1 cellular context compared by ENCODE assay signal in the genomic region with DNA sequence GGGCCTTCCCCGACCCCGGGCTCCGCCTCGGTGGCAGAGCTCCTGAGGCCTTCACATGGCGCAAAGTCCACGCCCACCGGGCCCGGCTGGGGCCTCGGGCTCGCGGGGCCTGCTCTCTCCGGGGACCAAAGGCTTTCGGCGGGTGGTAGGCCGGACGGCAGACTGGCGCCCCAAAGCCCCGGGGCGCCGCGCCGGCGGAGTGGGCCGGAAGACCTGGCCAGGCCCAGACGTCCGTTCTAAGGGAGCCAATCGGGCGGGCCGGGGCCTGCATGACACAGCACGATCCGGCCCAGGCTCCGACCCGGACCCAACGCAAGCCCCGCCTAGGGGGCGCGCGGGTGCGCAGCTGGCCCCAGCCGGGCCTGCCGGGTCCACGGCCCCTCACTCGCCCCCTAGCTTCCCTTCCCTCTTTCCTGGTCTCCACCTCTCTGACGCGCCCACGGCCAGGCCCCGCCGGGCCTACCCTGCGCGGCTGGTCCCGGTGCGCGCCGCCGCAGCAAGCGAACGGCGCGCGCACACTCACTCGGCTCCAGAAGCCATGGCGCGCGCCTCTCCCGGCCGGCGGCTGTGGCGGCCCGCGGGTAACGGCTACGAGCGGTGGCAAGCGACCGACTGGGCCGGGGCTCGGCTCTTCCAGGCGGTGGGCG.
TF ChIP-seq lines count a peak whose summit lies in the region.

No MANE protein-coding gene starts in this region.

TF ChIP-seq in K562, 482 proteins besides CTCF, POLR2A, EP300 and RAD21 (continues in another document):
- peak; percentile 2 for TF ChIP-seq MEIS2 (IDR thresholded peaks at IDR 0.05; ENCODE audit: partially characterized antibody)
- 0 out of 2 replicates have a peak, but pooled peaks have one; percentile 52 for TF ChIP-seq L3MBTL2 (IDR thresholded peaks at IDR 0.05)
- TF ChIP-seq NFYB (IDR thresholded peaks at IDR 0.05; ENCODE audit: extremely low read depth, insufficient read length) = peak; percentile 54
- no peak for TF ChIP-seq ZNF12 (CRISPR knock-in tag; IDR thresholded peaks at IDR 0.05)
- peak; percentile 97 for TF ChIP-seq ZFX (CRISPR knock-in tag; IDR thresholded peaks at IDR 0.05)
- TF ChIP-seq RBBP5 (IDR thresholded peaks at IDR 0.05; ENCODE audit: borderline replicate concordance, insufficient read depth, low read length, poor library complexity, severe bottlenecking) = peak; percentile 51
- peak; percentile 76 for TF ChIP-seq CCNT2 (IDR thresholded peaks at IDR 0.05; ENCODE audit: borderline replicate concordance, extremely low read depth, insufficient read length, low read depth, low read length)
- no peak for TF ChIP-seq LARP7 (IDR thresholded peaks at IDR 0.05)
- no peak for TF ChIP-seq HES1 (IDR thresholded peaks at IDR 0.05; ENCODE audit: low read depth)
- TF ChIP-seq ETS2 (tag; IDR thresholded peaks at IDR 0.05; ENCODE audit: borderline replicate concordance, poor library complexity, severe bottlenecking) = no peak
- peak; percentile 64 for TF ChIP-seq MAFG (tag; conservative IDR thresholded peaks at IDR 0.05)
- peak; percentile 88 for TF ChIP-seq CTCFL (IDR thresholded peaks at IDR 0.05; ENCODE audit: borderline replicate concordance, insufficient read depth, low read depth, low read length, poor library complexity, severe bottlenecking)
- no peak for TF ChIP-seq HINFP (tag; conservative IDR thresholded peaks at IDR 0.05; ENCODE audit: low read depth)
- no peak for TF ChIP-seq PBX2 (CRISPR knock-in tag; IDR thresholded peaks at IDR 0.05; ENCODE audit: low read depth)
- TF ChIP-seq PBX2 (tag; conservative IDR thresholded peaks at IDR 0.05; ENCODE audit: low read depth) = no peak
- TF ChIP-seq HMGXB4 (CRISPR knock-in tag; IDR thresholded peaks at IDR 0.05) = peak; percentile 34; the same call in 1 of the 2 replicates
- TF ChIP-seq, protein P1, sequence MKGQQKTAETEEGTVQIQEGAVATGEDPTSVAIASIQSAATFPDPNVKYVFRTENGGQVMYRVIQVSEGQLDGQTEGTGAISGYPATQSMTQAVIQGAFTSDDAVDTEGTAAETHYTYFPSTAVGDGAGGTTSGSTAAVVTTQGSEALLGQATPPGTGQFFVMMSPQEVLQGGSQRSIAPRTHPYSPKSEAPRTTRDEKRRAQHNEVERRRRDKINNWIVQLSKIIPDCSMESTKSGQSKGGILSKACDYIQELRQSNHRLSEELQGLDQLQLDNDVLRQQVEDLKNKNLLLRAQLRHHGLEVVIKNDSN (CRISPR knock-in tag; IDR thresholded peaks at IDR 0.05) = no peak
- TF ChIP-seq CREBBP (IDR thresholded peaks at IDR 0.05; ENCODE audit: low read depth, low read length) = no peak
- peak in 1 of 2 experiments; percentile 31; a peak in 1 of 4 replicates for TF ChIP-seq MAZ (CRISPR knock-in tag; conservative IDR thresholded peaks at IDR 0.05 in 1 of 2, IDR thresholded peaks at IDR 0.05 in 1 of 2)
- TF ChIP-seq ZNF586 (CRISPR knock-in tag; conservative IDR thresholded peaks at IDR 0.05) = no peak
- TF ChIP-seq SRSF7 (optimal IDR thresholded peaks at IDR 0.05; ENCODE audit: low read depth, low read length) = no peak
- TF ChIP-seq FOXP1 (CRISPR knock-in tag; IDR thresholded peaks at IDR 0.05) = no peak
- TF ChIP-seq ZNF282 (CRISPR knock-in tag; IDR thresholded peaks at IDR 0.05) = 0 out of 2 replicates have a peak, but pooled peaks have one; percentile 56
- TF ChIP-seq ZZZ3 (IDR thresholded peaks at IDR 0.05) = peak; percentile 42; the same call in 1 of the 2 replicates
- TF ChIP-seq TCF7L2 (IDR thresholded peaks at IDR 0.05; ENCODE audit: low read depth, low read length) = no peak
- TF ChIP-seq ZNF134 (CRISPR knock-in tag; conservative IDR thresholded peaks at IDR 0.05) = no peak
- TF ChIP-seq LCOR (CRISPR knock-in tag; IDR thresholded peaks at IDR 0.05) = peak; percentile 43; the same call in 1 of the 2 replicates
- TF ChIP-seq ZNF778 (CRISPR knock-in tag; IDR thresholded peaks at IDR 0.05) = no peak
- no peak for TF ChIP-seq SMC3 (conservative IDR thresholded peaks at IDR 0.05; ENCODE audit: insufficient read depth, low read depth, low read length)
- TF ChIP-seq VEZF1 (CRISPR knock-in tag; IDR thresholded peaks at IDR 0.05) = peak; percentile 47
- TF ChIP-seq, protein P2, sequence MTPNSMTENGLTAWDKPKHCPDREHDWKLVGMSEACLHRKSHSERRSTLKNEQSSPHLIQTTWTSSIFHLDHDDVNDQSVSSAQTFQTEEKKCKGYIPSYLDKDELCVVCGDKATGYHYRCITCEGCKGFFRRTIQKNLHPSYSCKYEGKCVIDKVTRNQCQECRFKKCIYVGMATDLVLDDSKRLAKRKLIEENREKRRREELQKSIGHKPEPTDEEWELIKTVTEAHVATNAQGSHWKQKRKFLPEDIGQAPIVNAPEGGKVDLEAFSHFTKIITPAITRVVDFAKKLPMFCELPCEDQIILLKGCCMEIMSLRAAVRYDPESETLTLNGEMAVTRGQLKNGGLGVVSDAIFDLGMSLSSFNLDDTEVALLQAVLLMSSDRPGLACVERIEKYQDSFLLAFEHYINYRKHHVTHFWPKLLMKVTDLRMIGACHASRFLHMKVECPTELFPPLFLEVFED (CRISPR knock-in tag; conservative IDR thresholded peaks at IDR 0.05) = no peak
- peak; percentile 71; the same call in 1 of the 2 replicates for TF ChIP-seq MYC (IDR thresholded peaks at IDR 0.05; ENCODE audit: low read depth, low read length)
- TF ChIP-seq MYC (CRISPR knock-in tag; IDR thresholded peaks at IDR 0.05; ENCODE audit: borderline replicate concordance, low read depth) = no peak
- TF ChIP-seq ZNF717 (CRISPR knock-in tag; IDR thresholded peaks at IDR 0.05) = no peak
- TF ChIP-seq POLR2G (IDR thresholded peaks at IDR 0.05; ENCODE audit: low read depth, low read length) = peak; percentile 93
- TF ChIP-seq, protein P3, sequence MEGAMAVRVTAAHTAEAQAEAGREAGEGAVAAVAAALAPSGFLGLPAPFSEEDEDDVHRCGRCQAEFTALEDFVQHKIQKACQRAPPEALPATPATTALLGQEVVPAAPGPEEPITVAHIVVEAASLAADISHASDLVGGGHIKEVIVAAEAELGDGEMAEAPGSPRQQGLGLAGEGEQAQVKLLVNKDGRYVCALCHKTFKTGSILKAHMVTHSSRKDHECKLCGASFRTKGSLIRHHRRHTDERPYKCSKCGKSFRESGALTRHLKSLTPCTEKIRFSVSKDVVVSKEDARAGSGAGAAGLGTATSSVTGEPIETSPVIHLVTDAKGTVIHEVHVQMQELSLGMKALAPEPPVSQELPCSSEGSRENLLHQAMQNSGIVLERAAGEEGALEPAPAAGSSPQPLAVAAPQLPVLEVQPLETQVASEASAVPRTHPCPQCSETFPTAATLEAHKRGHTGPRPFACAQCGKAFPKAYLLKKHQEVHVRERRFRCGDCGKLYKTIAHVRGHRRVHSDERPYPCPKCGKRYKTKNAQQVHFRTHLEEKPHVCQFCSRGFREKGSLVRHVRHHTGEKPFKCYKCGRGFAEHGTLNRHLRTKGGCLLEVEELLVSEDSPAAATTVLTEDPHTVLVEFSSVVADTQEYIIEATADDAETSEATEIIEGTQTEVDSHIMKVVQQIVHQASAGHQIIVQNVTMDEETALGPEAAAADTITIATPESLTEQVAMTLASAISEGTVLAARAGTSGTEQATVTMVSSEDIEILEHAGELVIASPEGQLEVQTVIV (CRISPR knock-in tag; IDR thresholded peaks at IDR 0.05; ENCODE audit: borderline replicate concordance) = no peak
- 0 out of 2 replicates have a peak, but pooled peaks have one; percentile 69 for TF ChIP-seq RBM34 (IDR thresholded peaks at IDR 0.05; ENCODE audit: borderline replicate concordance, insufficient read depth, low read length)
- peak; percentile 78 for TF ChIP-seq RBM22 (IDR thresholded peaks at IDR 0.05; ENCODE audit: low read depth, low read length, poor library complexity, severe bottlenecking)
- TF ChIP-seq POU5F1 (IDR thresholded peaks at IDR 0.05; ENCODE audit: borderline replicate concordance, low read depth, low read length, partially characterized antibody) = no peak
- no peak for TF ChIP-seq PHF20 (IDR thresholded peaks at IDR 0.05; ENCODE audit: partially characterized antibody)
- peak; percentile 27; the same call in 1 of the 2 replicates for TF ChIP-seq NFXL1 (CRISPR knock-in tag; IDR thresholded peaks at IDR 0.05)
- peak; percentile 63 for TF ChIP-seq ELF1 (tag; IDR thresholded peaks at IDR 0.05)
- TF ChIP-seq ESRRA (IDR thresholded peaks at IDR 0.05; ENCODE audit: borderline replicate concordance, low read depth) = peak; percentile 15; the same call in 1 of the 2 replicates
- TF ChIP-seq ZNF140 (CRISPR knock-in tag; IDR thresholded peaks at IDR 0.05) = 0 out of 2 replicates have a peak, but pooled peaks have one; percentile 42
- TF ChIP-seq HDAC2 (IDR thresholded peaks at IDR 0.05) = peak; percentile 24; the same call in 1 of the 2 replicates
- TF ChIP-seq FOXA3 (CRISPR knock-in tag; conservative IDR thresholded peaks at IDR 0.05 in 1 of 2, IDR thresholded peaks at IDR 0.05 in 1 of 2) = no peak
- peak; percentile 84 for TF ChIP-seq ZNF316 (IDR thresholded peaks at IDR 0.05)
